19 cellular contexts compared by ENCODE assay signal in the genomic region with DNA sequence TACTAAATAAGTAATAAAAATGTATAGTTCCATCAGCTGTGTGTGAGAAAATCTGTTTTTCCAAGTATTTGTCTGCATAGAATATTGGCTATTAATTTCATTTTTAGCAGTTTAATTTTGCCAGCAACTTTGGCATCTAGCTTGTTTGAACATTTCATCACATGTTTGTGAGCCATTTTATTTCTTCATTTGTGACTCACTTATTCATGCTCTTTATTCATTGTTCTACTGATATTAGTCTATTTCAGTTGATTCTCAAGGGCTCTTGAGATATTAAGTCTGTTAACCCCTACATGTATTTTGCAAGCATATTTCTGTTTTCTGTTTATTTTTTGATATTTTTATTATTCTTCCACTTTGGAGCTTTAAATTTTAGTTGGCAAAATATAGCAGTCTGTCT.
"Had no signal": no experiment of that assay in that cellular context is flagged by ENCODE, and none has a peak within 500 bp of the region (broad histone marks: within the 10 kb centered on the region; RNA-seq: fewer than 3 reads in every experiment).

No MANE protein-coding gene starts in this region.

- H3K4me1 ChIP-seq: left lung, neural progenitor cell had no signal

- DNase-seq: activated CD4-positive, alpha-beta memory T cell treated with anti-CD3 and anti-CD28 coated beads for 36 hours; activated CD4-positive, alpha-beta T cell treated with anti-CD3 and anti-CD28 coated beads for 4 hours; activated effector memory CD4-positive, alpha-beta T cell treated with Interleukin-2 at 50 U/mL for 16 hours; activated naive CD4-positive, alpha-beta T cell treated with anti-CD3 and anti-CD28 coated beads for 36 hours; activated T-cell treated with anti-CD3 and anti-CD28 coated beads, Interleukin-2, amount 50 U/mL, for 72 hours; anterior cingulate cortex; body of pancreas; central memory CD4-positive, alpha-beta T cell; effector memory CD4-positive, alpha-beta T cell; left lung; naive thymus-derived CD8-positive, alpha-beta T cell; posterior cingulate gyrus; stimulated activated CD4-positive, alpha-beta T cell treated with anti-CD3 and anti-CD28 coated beads, Interleukin-4, amount 100 ng/mL, for 24 hours; stimulated activated naive CD4-positive, alpha-beta T cell treated with Interleukin-2 at 50 U/mL for 16 hours; T1000; thyroid gland had no signal

- H3K27ac ChIP-seq: body of pancreas, left lung, neural progenitor cell had no signal

- H3K36me3 ChIP-seq: left lung, neural progenitor cell, thyroid gland had no signal

- H3K27me3 ChIP-seq: body of pancreas, left lung, neural progenitor cell, thyroid gland had no signal

- H3K4me3 ChIP-seq: body of pancreas, left lung, neural progenitor cell, thyroid gland had no signal

- ATAC-seq: activated T-cell treated with anti-CD3 and anti-CD28 coated beads, Interleukin-2, amount 50 U/mL, for 72 hours; body of pancreas; esophagus mucosa; left lung; naive thymus-derived CD8-positive, alpha-beta T cell; WTC11 had no signal

- H3K9me3 ChIP-seq: body of pancreas, left lung, thyroid gland had no signal
